ENCODE assay signal across 21 cellular contexts in genomic region chr20:44856442-44856841, GRCh38. TPM values are rescaled to one million over a fixed set of nuclear protein-coding genes. Genes with fewer than 3 reads are reported as not detected.
"Had no signal": no experiment of that assay in that cellular context is flagged by ENCODE, and none has a peak within 500 bp of the region (broad histone marks: within the 10 kb centered on the region; RNA-seq: fewer than 3 reads in every experiment).

No MANE protein-coding gene starts in this region.

- H3K27ac ChIP-seq: neural progenitor cell, parathyroid adenoma, thyroid gland, WERI-Rb-1 had no signal

- H3K4me1 ChIP-seq: neural progenitor cell, parathyroid adenoma had no signal

- H3K9me3 Mint-ChIP-seq: activated naive CD4-positive, alpha-beta T cell treated with anti-CD3 and anti-CD28 coated beads, Interleukin-2, amount 50 U/mL, for 72 hours; effector memory CD8-positive, alpha-beta T cell had no signal

- H3K4me3 Mint-ChIP-seq: effector memory CD8-positive, alpha-beta T cell; neural progenitor cell; stimulated activated naive B cell treated with anti-CD40 and anti-IgM and Interleukin-4, amounts not matched to agents 10 μg/mL and 1 μg/mL and 100 μg/mL, for 72 hours had no signal

- H3K4me2 ChIP-seq: neural progenitor cell had no signal

- H3K9me3 ChIP-seq: thyroid gland had no signal

- H3K36me3 ChIP-seq: neural progenitor cell, thyroid gland, WERI-Rb-1 had no signal

- ATAC-seq: activated naive CD4-positive, alpha-beta T cell treated with anti-CD3 and anti-CD28 coated beads, Interleukin-2, amount 50 U/mL, for 72 hours; effector memory CD8-positive, alpha-beta T cell; left colon; stimulated activated naive B cell treated with anti-CD40 and anti-IgM and Interleukin-4, amounts not matched to agents 10 μg/mL and 1 μg/mL and 100 μg/mL, for 72 hours had no signal

- H3K36me3 Mint-ChIP-seq: activated naive CD4-positive, alpha-beta T cell treated with anti-CD3 and anti-CD28 coated beads, Interleukin-2, amount 50 U/mL, for 72 hours; neural progenitor cell had no signal

- H3K27ac Mint-ChIP-seq: activated naive CD4-positive, alpha-beta T cell treated with anti-CD3 and anti-CD28 coated beads, Interleukin-2, amount 50 U/mL, for 72 hours; effector memory CD8-positive, alpha-beta T cell; stimulated activated naive B cell treated with anti-CD40 and anti-IgM and Interleukin-4, amounts not matched to agents 10 μg/mL and 1 μg/mL and 100 μg/mL, for 72 hours had no signal

- H3K79me2 ChIP-seq: parathyroid adenoma had no signal

- H2AFZ ChIP-seq: neural progenitor cell, parathyroid adenoma had no signal

- DNase-seq: activated CD4-positive, alpha-beta T cell treated with anti-CD3 and anti-CD28 coated beads for 1 hour; activated CD8-positive, alpha-beta memory T cell treated with anti-CD3 and anti-CD28 coated beads for 24 hours; activated CD8-positive, alpha-beta memory T cell treated with anti-CD3 and anti-CD28 coated beads, Interleukin-2, amount 50 U/mL, for 48 hours; activated gamma-delta T cell; amygdala; effector memory CD8-positive, alpha-beta T cell; foreskin fibroblast; glutamatergic neuron; hypothalamus; islet precursor cell; left colon; stimulated activated naive B cell treated with anti-CD40 and anti-IgM and Interleukin-4, amounts not matched to agents 10 μg/mL and 1 μg/mL and 100 μg/mL, for 72 hours; SW 1271; T-helper 2 cell; thyroid gland; WERI-Rb-1 had no signal

- H3K4me3 ChIP-seq: neural progenitor cell, thyroid gland had no signal

- H3K27me3 ChIP-seq: neural progenitor cell, thyroid gland had no signal

RNA-seq across cellular contexts. Expression of gene RIMS4, which starts 46.1 kb away (rescaled TPM):
- total RNA-seq: dermis microvascular lymphatic vessel endothelial cell, lung microvascular endothelial cell had no signal
